14 cellular contexts compared by ENCODE assay signal in the genomic region with DNA sequence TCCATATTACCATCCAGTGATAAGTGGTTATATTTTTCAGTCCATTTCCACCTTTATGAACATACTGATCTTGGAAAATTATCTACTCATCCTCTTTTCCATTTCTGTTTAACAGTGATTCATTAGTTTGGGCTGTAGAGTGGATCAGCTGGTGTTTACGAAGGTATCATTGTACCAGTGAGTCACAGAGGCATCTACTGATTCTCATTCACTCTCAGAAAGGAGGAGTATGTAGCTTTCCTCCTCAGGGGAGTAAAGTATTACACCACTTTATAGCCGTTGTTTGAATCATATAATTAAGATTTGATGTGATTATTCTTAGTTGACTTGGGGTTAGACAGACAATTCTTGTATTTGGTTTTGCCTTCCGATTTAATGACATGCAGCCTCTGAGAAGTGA.
DNase-seq lines count a peak whose midpoint lies in the region; ATAC-seq, FAIRE-seq and TF ChIP-seq lines count a peak whose summit lies in the region.
"Had no signal": no experiment of that assay in that cellular context is flagged by ENCODE, and none has a peak within 500 bp of the region (broad histone marks: within the 10 kb centered on the region; RNA-seq: fewer than 3 reads in every experiment).

No MANE protein-coding gene starts in this region.

- FAIRE-seq in frontal cortex (lab: Jason Lieb, UNC): no peak
- FAIRE-seq: endometrium had no signal

- TF ChIP-seq CTCF in AG09309 (IDR thresholded peaks at IDR 0.05; ENCODE audit: control insufficient read depth, insufficient read depth, low read depth, low read length, missing control alignments) (no peak), astrocyte of the spinal cord (IDR thresholded peaks at IDR 0.05; ENCODE audit: low read depth, low read length) (no peak)

- H3K4me3 ChIP-seq in AG09309 (ENCODE audit: control insufficient read depth, low read depth, low read length): no peak overlapping the region
- no peak overlapping the region for H3K4me3 ChIP-seq in astrocyte of the spinal cord (ENCODE audit: low read depth, low read length)

- no peak for ATAC-seq in HG02840 (IDR thresholded peaks at IDR 0.05; ENCODE audit: low FRiP score, unreplicated experiment)
- ATAC-seq: activated CD4-positive, CD25-positive, alpha-beta regulatory T cell treated with anti-CD3 and anti-CD28 coated beads, Interleukin-2, amount 50 U/mL, for 24 hours; left ventricle myocardium superior had no signal

- no peak overlapping the region for H3K27ac ChIP-seq in substantia nigra (ENCODE audit: low read depth, low read length, poor library complexity, severe bottlenecking)

- peak; percentile 44 for DNase-seq in AG09309 (ENCODE audit: low read depth)
- peak; percentile 19 for DNase-seq in HS-27A (ENCODE audit: low read depth)
- DNase-seq in astrocyte of the spinal cord (ENCODE audit: low read depth, low spot score): peak; percentile 64
- DNase-seq in kidney tubule cell (ENCODE audit: low spot score): peak; percentile 84
- DNase-seq in frontal cortex (ENCODE audit: low spot score in 2 of 2): no peak
- no peak for DNase-seq in substantia nigra (lab: John Stamatoyannopoulos, UW)
- DNase-seq in putamen (ENCODE audit: low spot score): no peak
- DNase-seq: DMS153, left ventricle myocardium superior, NCI-H1417 treated with DMSO at 0.1 percent for 48 hours, RPMI8226 had no signal

- in situ Hi-C loops in astrocyte of the spinal cord (cut with HindIII; ENCODE audit: low sequenced_read_pairs): no loop called here

Comparison
In these comparisons a context has a peak if more than half of its experiments do, and no peak if none do; other contexts are left out.
1. DNase-seq: peak in AG09309 (single experiment), HS-27A (single experiment), astrocyte of the spinal cord (single experiment) and kidney tubule cell (single experiment); none in frontal cortex (0 of 2), substantia nigra (0 of 49) and putamen (single experiment).